In genomic region chr10:61905446-61905725, GRCh38 we compare ENCODE assay signal across 9 cellular contexts. TPM values are rescaled to one million over a fixed set of nuclear protein-coding genes. Genes with fewer than 3 reads are reported as not detected.
DNase-seq lines count a peak whose midpoint lies in the region; ATAC-seq and TF ChIP-seq lines count a peak whose summit lies in the region.
"Had no signal": no experiment of that assay in that cellular context is flagged by ENCODE, and none has a peak within 500 bp of the region (broad histone marks: within the 10 kb centered on the region; RNA-seq: fewer than 3 reads in every experiment).

No MANE protein-coding gene starts in this region.

- peaks cover 50% of the 10 kb centered on the region for H3K36me3 Mint-ChIP-seq in activated CD4-positive, alpha-beta T cell treated with anti-CD3 and anti-CD28 coated beads for 36 hours (ENCODE audit: low read depth)
- H3K36me3 Mint-ChIP-seq in T-cell = peaks cover 14% of the 10 kb centered on the region
- H3K36me3 Mint-ChIP-seq in stimulated activated naive B cell treated with anti-CD40 and anti-IgM and Interleukin-4, amounts not matched to agents 10 μg/mL and 1 μg/mL and 100 μg/mL, for 72 hours = peaks cover 51 to 60% of the 10 kb centered on the region in 2 donors

- DNase-seq in activated CD4-positive, alpha-beta T cell treated with anti-CD3 and anti-CD28 coated beads for 36 hours = no peak
- no peak for DNase-seq in activated CD4-positive, alpha-beta T cell treated with anti-CD3 and anti-CD28 coated beads for 4 hours
- DNase-seq in T-cell (no peak), HEK293T (ENCODE audit: extremely low spot score) (no peak), SKM-1 (lab: John Stamatoyannopoulos, UW; ENCODE audit: unreplicated experiment) (no peak)
- DNase-seq in stimulated activated naive B cell treated with anti-CD40 and anti-IgM and Interleukin-4, amounts not matched to agents 10 μg/mL and 1 μg/mL and 100 μg/mL, for 72 hours = no peak

- H3K27ac Mint-ChIP-seq in activated CD4-positive, alpha-beta T cell treated with anti-CD3 and anti-CD28 coated beads for 36 hours = peak overlapping the region; percentile 97
- H3K27ac Mint-ChIP-seq in T-cell = peak overlapping the region in 1 of 2 donors; percentile 7
- H3K27ac Mint-ChIP-seq in stimulated activated naive B cell treated with anti-CD40 and anti-IgM and Interleukin-4, amounts not matched to agents 10 μg/mL and 1 μg/mL and 100 μg/mL, for 72 hours = peak overlapping the region; percentile 91

- peak overlapping the region; percentile 94 for H3K4me3 Mint-ChIP-seq in activated CD4-positive, alpha-beta T cell treated with anti-CD3 and anti-CD28 coated beads for 36 hours
- peak overlapping the region; percentile 25 to 80 (median 29) for H3K4me3 Mint-ChIP-seq in T-cell
- peak overlapping the region; percentile 75 to 95 for H3K4me3 Mint-ChIP-seq in stimulated activated naive B cell treated with anti-CD40 and anti-IgM and Interleukin-4, amounts not matched to agents 10 μg/mL and 1 μg/mL and 100 μg/mL, for 72 hours

- WGBS in gastroesophageal sphincter (ENCODE audit: low coverage in 1 of 2), 2 donors = 38 to 78% methylated on average over 1 of the region's 1 CpG

- POLR2A ChIA-PET in activated CD4-positive, alpha-beta T cell treated with anti-CD3 and anti-CD28 coated beads for 36 hours (lab: Charles Lee) = interaction anchor here (0.6 to 1.4 kb wide), 5 partner anchors 32 to 320 kb away, joined by 3 to 7 read pairs (median 3); no protein-coding TSS in a partner anchor
- POLR2A ChIA-PET in T-cell (lab: Charles Lee) (interaction anchor here (0.7 to 1.3 kb wide), 4 partner anchors 9 to 360 kb away, joined by 3 to 7 read pairs (median 4); no protein-coding TSS in a partner anchor), HEK293T (lab: Yijun Ruan, JAX) (no interaction called here)

- peak overlapping the region; percentile 55 to 99 (median 95) for H3K27ac ChIP-seq in gastroesophageal sphincter
- H3K27ac ChIP-seq: HL-60 had no signal

- intact Hi-C loops in activated CD4-positive, alpha-beta T cell treated with anti-CD3 and anti-CD28 coated beads for 36 hours (cut with DNase I, micrococcal nuclease) = loop anchor here in 1 of 2 experiments (2.0 kb wide), 1 partner anchor 13 kb away; no protein-coding TSS in a partner anchor

- H3K9me3 Mint-ChIP-seq in activated CD4-positive, alpha-beta T cell treated with anti-CD3 and anti-CD28 coated beads for 36 hours (ENCODE audit: low read depth) = peaks cover 2% of the 10 kb centered on the region
- H3K9me3 Mint-ChIP-seq in T-cell = no peaks in the 10 kb centered on the region
- H3K9me3 Mint-ChIP-seq in stimulated activated naive B cell treated with anti-CD40 and anti-IgM and Interleukin-4, amounts not matched to agents 10 μg/mL and 1 μg/mL and 100 μg/mL, for 72 hours = peaks cover 0 to 4% of the 10 kb centered on the region in 2 donors

- H3K27me3 Mint-ChIP-seq in activated CD4-positive, alpha-beta T cell treated with anti-CD3 and anti-CD28 coated beads for 36 hours = no peaks in the 10 kb centered on the region
- no peaks in the 10 kb centered on the region for H3K27me3 Mint-ChIP-seq in T-cell
- H3K27me3 Mint-ChIP-seq in stimulated activated naive B cell treated with anti-CD40 and anti-IgM and Interleukin-4, amounts not matched to agents 10 μg/mL and 1 μg/mL and 100 μg/mL, for 72 hours = no peaks in the 10 kb centered on the region

- H3K27me3 ChIP-seq in gastroesophageal sphincter = no peaks in the 10 kb centered on the region

- ATAC-seq in activated CD4-positive, alpha-beta T cell treated with anti-CD3 and anti-CD28 coated beads for 36 hours = no peak
- ATAC-seq in T-cell (replicated peaks in 1 of 4) (no peak), gastroesophageal sphincter (no peak), HG03139 (IDR thresholded peaks at IDR 0.05; ENCODE audit: unreplicated experiment) (no peak)
- no peak for ATAC-seq in stimulated activated naive B cell treated with anti-CD40 and anti-IgM and Interleukin-4, amounts not matched to agents 10 μg/mL and 1 μg/mL and 100 μg/mL, for 72 hours (replicated peaks)

- H3K36me3 ChIP-seq in gastroesophageal sphincter = no peaks in the 10 kb centered on the region

- peaks cover 40% of the 10 kb centered on the region for H3K4me1 Mint-ChIP-seq in activated CD4-positive, alpha-beta T cell treated with anti-CD3 and anti-CD28 coated beads for 36 hours
- H3K4me1 Mint-ChIP-seq in T-cell = peaks cover 32 to 49% (median 43%) of the 10 kb centered on the region in 3 donors
- H3K4me1 Mint-ChIP-seq in stimulated activated naive B cell treated with anti-CD40 and anti-IgM and Interleukin-4, amounts not matched to agents 10 μg/mL and 1 μg/mL and 100 μg/mL, for 72 hours = peaks cover 17 to 33% of the 10 kb centered on the region in 2 donors

- peaks cover 6 to 46% (median 8%) of the 10 kb centered on the region in 3 donors for H3K4me1 ChIP-seq in gastroesophageal sphincter

- TF ChIP-seq POLR2A in gastroesophageal sphincter (IDR thresholded peaks at IDR 0.05) = no peak

- CTCF ChIA-PET in activated CD4-positive, alpha-beta T cell treated with anti-CD3 and anti-CD28 coated beads for 36 hours (lab: Charles Lee) = interaction anchor here (0.9 to 2.2 kb wide), 6 partner anchors 18 to 340 kb away, joined by 3 to 7 read pairs (median 4); no protein-coding TSS in a partner anchor
- CTCF ChIA-PET in T-cell (lab: Charles Lee) (interaction anchor here (0.7 to 1.5 kb wide), 11 partner anchors 9 to 340 kb away, joined by 3 to 9 read pairs (median 4); no protein-coding TSS in a partner anchor), HEK293T (lab: Yijun Ruan, JAX) (interaction anchor here (0.6 to 3.2 kb wide), 4 partner anchors 8 to 141 kb away, joined by 3 to 18 read pairs (median 5); no protein-coding TSS in a partner anchor)

- TF ChIP-seq EP300 in gastroesophageal sphincter (IDR thresholded peaks at IDR 0.05) = no peak

- no peak overlapping the region for H3K4me3 ChIP-seq in gastroesophageal sphincter

- no peaks in the 10 kb centered on the region for H3K9me3 ChIP-seq in gastroesophageal sphincter

- TF ChIP-seq CTCF in gastroesophageal sphincter (IDR thresholded peaks at IDR 0.05) = no peak

TF ChIP-seq in HEK293T, 16 proteins besides CTCF, POLR2A, EP300 and RAD21:
- TF ChIP-seq TARDBP (IDR thresholded peaks at IDR 0.05) (no peak), L3MBTL2 (conservative IDR thresholded peaks at IDR 0.05) (no peak), FOXK2 (IDR thresholded peaks at IDR 0.05) (no peak)
- TF ChIP-seq, protein P1, sequence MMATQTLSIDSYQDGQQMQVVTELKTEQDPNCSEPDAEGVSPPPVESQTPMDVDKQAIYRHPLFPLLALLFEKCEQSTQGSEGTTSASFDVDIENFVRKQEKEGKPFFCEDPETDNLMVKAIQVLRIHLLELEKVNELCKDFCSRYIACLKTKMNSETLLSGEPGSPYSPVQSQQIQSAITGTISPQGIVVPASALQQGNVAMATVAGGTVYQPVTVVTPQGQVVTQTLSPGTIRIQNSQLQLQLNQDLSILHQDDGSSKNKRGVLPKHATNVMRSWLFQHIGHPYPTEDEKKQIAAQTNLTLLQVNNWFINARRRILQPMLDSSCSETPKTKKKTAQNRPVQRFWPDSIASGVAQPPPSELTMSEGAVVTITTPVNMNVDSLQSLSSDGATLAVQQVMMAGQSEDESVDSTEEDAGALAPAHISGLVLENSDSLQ (IDR thresholded peaks at IDR 0.05) = no peak

RNA-seq across cellular contexts. Expression of gene ARID5B, which starts 3.9 kb away (rescaled TPM):
- total RNA-seq in activated CD4-positive, alpha-beta T cell treated with anti-CD3 and anti-CD28 coated beads for 36 hours = 100 to 1,000 TPM in 1 of 2 experiments, 10 to 100 TPM in 1; 73.8 to 106 TPM
- 10 to 100 TPM; 34.0 to 75.5 (median 42.5) TPM for total RNA-seq in T-cell
- 10 to 100 TPM; 34.7 to 81.4 (median 62.5) TPM for total RNA-seq in gastroesophageal sphincter

Comparison
In these comparisons a context has a peak if more than half of its experiments do, and no peak if none do; other contexts are left out.
1. H3K4me3 Mint-ChIP-seq: peak in every context shown above with its lines; median percentile 94 in activated CD4-positive, alpha-beta T cell treated with anti-CD3 and anti-CD28 coated beads for 36 hours; 85 in stimulated activated naive B cell treated with anti-CD40 and anti-IgM and Interleukin-4, amounts not matched to agents 10 μg/mL and 1 μg/mL and 100 μg/mL, for 72 hours; 29 in T-cell.